ENCODE assay signal across 28 cellular contexts in the genomic region with DNA sequence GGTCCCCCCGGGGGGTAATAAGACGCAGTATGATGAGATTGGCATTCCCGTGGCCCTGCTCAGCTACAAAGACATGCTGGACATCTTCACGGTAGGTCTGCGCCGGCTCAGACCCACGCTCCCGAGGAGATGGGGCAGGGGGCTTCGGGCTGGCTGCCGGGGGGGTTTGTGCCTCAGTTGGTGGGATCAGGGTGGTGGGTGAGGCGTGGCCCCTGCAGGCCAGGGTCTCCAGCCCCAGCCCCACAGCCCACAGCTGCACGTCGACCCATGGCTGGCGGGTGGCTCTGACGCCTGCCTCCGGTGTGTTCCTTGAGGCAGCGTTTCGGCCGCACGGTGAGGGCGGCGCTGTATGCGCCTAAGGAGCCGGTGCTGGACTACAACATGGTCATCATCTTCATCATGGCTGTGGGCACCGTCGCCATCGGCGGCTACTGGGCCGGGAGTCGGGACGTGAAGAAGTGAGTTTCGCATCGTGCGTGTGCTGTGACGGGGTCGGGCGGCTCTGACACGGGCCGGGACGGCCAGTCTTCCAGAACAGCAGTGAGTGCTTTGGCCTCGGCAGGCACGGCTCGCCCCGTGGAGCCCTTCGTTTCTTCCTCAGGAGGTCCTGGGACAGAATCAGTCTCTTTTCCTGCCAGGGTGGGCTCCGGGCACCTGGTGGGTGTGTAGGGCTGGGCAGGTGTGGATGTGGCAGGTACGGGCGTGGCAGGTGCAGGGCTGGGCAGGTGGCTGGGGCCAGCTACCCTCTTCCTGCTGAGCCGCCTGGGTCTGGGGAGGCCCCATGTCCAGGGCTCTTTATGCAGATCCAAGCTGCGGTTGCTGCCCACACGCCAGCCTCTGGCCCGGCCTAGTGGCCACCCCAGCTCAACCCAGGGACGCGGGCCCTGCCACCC. TPM values are rescaled to one million over a fixed set of nuclear protein-coding genes. Genes with fewer than 3 reads are reported as not detected.
DNase-seq lines count a peak whose midpoint lies in the region; FAIRE-seq and TF ChIP-seq lines count a peak whose summit lies in the region.
"Had no signal": no experiment of that assay in that cellular context is flagged by ENCODE, and none has a peak within 500 bp of the region (broad histone marks: within the 10 kb centered on the region; RNA-seq: fewer than 3 reads in every experiment).

No MANE protein-coding gene starts in this region.

- no peak overlapping the region for H2BK5ac ChIP-seq in trophoblast cell (ENCODE audit: low read depth, low read length, poor library complexity)

- POLR2A ChIA-PET in HEK293 (lab: Yijun Ruan, JAX): no interaction called here

- H3K4me1 ChIP-seq in BLaER1 treated with 17β-estradiol and CSF1 and Interleukin-3, amounts not matched to agents 10 nM and 100 nM: peaks cover 34 to 68% (median 63%) of the 10 kb centered on the region in 10 experiments
- no peaks in the 10 kb centered on the region for H3K4me1 ChIP-seq in HEK293 (ENCODE audit: control insufficient read depth, insufficient read depth, low read length)
- peaks cover 0 to 2% of the 10 kb centered on the region in 2 donors for H3K4me1 ChIP-seq in kidney (ENCODE audit: control insufficient read depth in 1 of 2, insufficient read depth in 1 of 2, low read depth in 1 of 2, low read length in 2 of 2)
- peaks cover 26 to 29% of the 10 kb centered on the region in 2 experiments for H3K4me1 ChIP-seq in trophoblast cell (ENCODE audit: control insufficient read depth in 1 of 2, insufficient read depth in 2 of 2, low read length in 2 of 2)
- H3K4me1 ChIP-seq: A549 had no signal

- peaks cover 25 to 73% (median 49%) of the 10 kb centered on the region in 11 experiments for H3K36me3 ChIP-seq in BLaER1 treated with 17β-estradiol and CSF1 and Interleukin-3, amounts not matched to agents 10 nM and 100 nM
- H3K36me3 ChIP-seq in HEK293 (ENCODE audit: control insufficient read depth in 2 of 2, insufficient read depth in 1 of 2, low read length in 2 of 2) (peaks cover 0 to 43% of the 10 kb centered on the region in 2 experiments; a peak in 1 of 3 replicates), kidney (ENCODE audit: control insufficient read depth in 1 of 2, insufficient read depth in 2 of 2, low read length in 2 of 2) (peaks cover 3 to 7% of the 10 kb centered on the region in 2 donors), trophoblast cell (ENCODE audit: control insufficient read depth in 1 of 2, insufficient read depth in 2 of 2, low read length in 2 of 2) (peaks cover 20 to 29% of the 10 kb centered on the region in 2 experiments)

- H3K4me2 ChIP-seq in BLaER1 treated with 17β-estradiol and CSF1 and Interleukin-3, amounts not matched to agents 10 nM and 100 nM: peak overlapping the region in 5 of 11 experiments; percentile 79 to 89 (median 88); a peak in 6 of 22 replicates
- H3K4me2 ChIP-seq in trophoblast cell (ENCODE audit: low read length): no peak overlapping the region
- H3K4me2 ChIP-seq: A549, PC-9 had no signal

- H2BK12ac ChIP-seq in trophoblast cell (ENCODE audit: low read length): no peak overlapping the region

- H2AFZ ChIP-seq in trophoblast cell (ENCODE audit: insufficient read depth, low read length, poor library complexity): no peak overlapping the region
- H2AFZ ChIP-seq: PC-9 had no signal

- peak overlapping the region in 1 of 11 experiments; percentile 64; a peak in 1 of 22 replicates for H3K27ac ChIP-seq in BLaER1 treated with 17β-estradiol and CSF1 and Interleukin-3, amounts not matched to agents 10 nM and 100 nM
- H3K27ac ChIP-seq in HEK293 (ENCODE audit: extremely low read depth, low read depth, low read length) (no peak overlapping the region), kidney (ENCODE audit: low read depth in 2 of 2, low read length in 2 of 2) (no peak overlapping the region), trophoblast cell (ENCODE audit: low read depth, low read length) (no peak overlapping the region)
- H3K27ac ChIP-seq: A549, PC-9, RWPE1 had no signal

- H4K12ac ChIP-seq in trophoblast cell (ENCODE audit: low read depth, low read length): no peak overlapping the region

- TF ChIP-seq CTCF in HEK293 (tag by site-specific recombination; IDR thresholded peaks at IDR 0.05) (no peak), kidney (IDR thresholded peaks at IDR 0.05; ENCODE audit: borderline replicate concordance, extremely low read depth, insufficient read depth) (no peak)

- H3K79me1 ChIP-seq in trophoblast cell (ENCODE audit: low read length): peaks cover 12% of the 10 kb centered on the region

- H3K4me3 ChIP-seq in BLaER1 treated with 17β-estradiol and CSF1 and Interleukin-3, amounts not matched to agents 10 nM and 100 nM: no peak overlapping the region
- H3K4me3 ChIP-seq in HEK293 (ENCODE audit: low read depth, low read length) (no peak overlapping the region), kidney (ENCODE audit: low read length in 2 of 2) (no peak overlapping the region), trophoblast cell (ENCODE audit: low read depth, low read length) (no peak overlapping the region)
- H3K4me3 ChIP-seq: A549, PC-9 had no signal

- peaks cover 4% of the 10 kb centered on the region for H3K79me2 ChIP-seq in trophoblast cell (ENCODE audit: control insufficient read depth, insufficient read depth, low read length, poor library complexity)

- H2BK120ac ChIP-seq in trophoblast cell (ENCODE audit: insufficient read depth, low read length, poor library complexity): no peak overlapping the region

- no peak overlapping the region for H3K4ac ChIP-seq in trophoblast cell (ENCODE audit: low read depth, low read length)

- DNase-seq in kidney (peak; percentile 59), trophoblast cell (no peak), amygdala (lab: John Stamatoyannopoulos, UW) (no peak), RKO (ENCODE audit: low spot score) (no peak)
- DNase-seq in activated naive CD4-positive, alpha-beta T cell treated with Interleukin-2 at 50 U/mL for 16 hours: no peak
- DNase-seq: H7; KBM-7; MV-4-11; NCI-H1105; NCI-H1436 treated with DMSO at 0.1 percent for 48 hours; NCI-H187 treated with DMSO at 0.1 percent for 48 hours; NCI-H2107; NCI-H446 treated with DMSO at 0.1 percent for 48 hours; NCI-H526; NCI-H82; NK-92 treated with Interleukin-12 subunit alpha and Interleukin-12 subunit beta, amount 100 ng/mL, for 24 hours; PC-9; SHP77 treated with DMSO at 0.1 percent for 48 hours had no signal

- H3K18ac ChIP-seq in trophoblast cell (ENCODE audit: low read length): no peak overlapping the region

- H4K8ac ChIP-seq in trophoblast cell (ENCODE audit: low read depth, low read length): no peak overlapping the region

- peaks cover 0 to 3% (median 0%) of the 10 kb centered on the region in 11 experiments; a peak in 1 of 22 replicates for H3K27me3 ChIP-seq in BLaER1 treated with 17β-estradiol and CSF1 and Interleukin-3, amounts not matched to agents 10 nM and 100 nM
- H3K27me3 ChIP-seq in trophoblast cell (ENCODE audit: insufficient read depth, low read length): no peaks in the 10 kb centered on the region

- H3K14ac ChIP-seq in trophoblast cell (ENCODE audit: low read length): no peak overlapping the region

- H4K91ac ChIP-seq in trophoblast cell (ENCODE audit: low read depth, low read length): peak overlapping the region; percentile 3

- intact Hi-C loops in kidney (cut with DNase I): no loop called here

- H3K23ac ChIP-seq in trophoblast cell (ENCODE audit: low read length): no peak overlapping the region

- CTCF ChIA-PET in HEK293 (lab: Yijun Ruan, JAX): no interaction called here

- H3K9ac ChIP-seq in BLaER1 treated with 17β-estradiol and CSF1 and Interleukin-3, amounts not matched to agents 10 nM and 100 nM: peak overlapping the region in 6 of 11 experiments; percentile 41 to 71 (median 62); a peak in 6 of 22 replicates
- H3K9ac ChIP-seq in kidney (ENCODE audit: low read length in 2 of 2) (no peak overlapping the region), trophoblast cell (ENCODE audit: low read length) (no peak overlapping the region)

- H3K9me3 ChIP-seq in BLaER1 treated with 17β-estradiol and CSF1 and Interleukin-3, amounts not matched to agents 10 nM and 100 nM (replicated peaks in 1 of 11): peaks cover 0 to 8% (median 0%) of the 10 kb centered on the region in 11 experiments; a peak in 4 of 22 replicates
- H3K9me3 ChIP-seq in HEK293 (ENCODE audit: control insufficient read depth, insufficient read depth, low read depth, low read length) (no peaks in the 10 kb centered on the region), kidney (ENCODE audit: control insufficient read depth in 1 of 2, low read length in 2 of 2) (no peaks in the 10 kb centered on the region), trophoblast cell (ENCODE audit: insufficient read depth, low read depth, low read length) (peaks cover 9% of the 10 kb centered on the region)
- H3K9me3 ChIP-seq: A549 had no signal

- no peak for FAIRE-seq in kidney (lab: Jason Lieb, UNC)
- FAIRE-seq: A549, D721Med, GM19239, HTR-8/SVneo had no signal

- no CpG with 5 or more reads among the region's 54 CpGs for WGBS in trophoblast cell (ENCODE audit: extremely low coverage, insufficient coverage, insufficient read length)

- peaks cover 53 to 96% (median 73%) of the 10 kb centered on the region in 11 experiments for H4K20me1 ChIP-seq in BLaER1 treated with 17β-estradiol and CSF1 and Interleukin-3, amounts not matched to agents 10 nM and 100 nM

- no peak overlapping the region for H2AK5ac ChIP-seq in trophoblast cell (ENCODE audit: low read length)

TF ChIP-seq in HEK293, 187 proteins besides CTCF, POLR2A, EP300 and RAD21:
- TF ChIP-seq ZNF600 (tag by site-specific recombination; IDR thresholded peaks at IDR 0.05) (peak; percentile 85), MEIS1 (CRISPR knock-in tag; IDR thresholded peaks at IDR 0.05; ENCODE audit: borderline replicate concordance) (no peak), KLF8 (tag by site-specific recombination; IDR thresholded peaks at IDR 0.05) (peak; percentile 60; the same call in 1 of the 2 replicates)

RNA-seq across cellular contexts. Expression of a gene that starts 10.5 kb away (rescaled TPM):
- 94.1 TPM for total RNA-seq in kidney
- polyA plus RNA-seq in kidney (ENCODE audit: insufficient read depth, low read depth, low replicate concordance): 25.3 TPM
- 27.5 and 28.8 TPM in 2 replicates for polyA plus RNA-seq in trophoblast cell (2013)

RNA-seq across cellular contexts. Expression of a gene that starts 10.6 kb away (rescaled TPM):
- total RNA-seq in kidney: 54.0 TPM
- 160 TPM for polyA plus RNA-seq in kidney (ENCODE audit: insufficient read depth, low read depth, low replicate concordance)
- polyA plus RNA-seq in trophoblast cell (2013): 193 and 208 TPM in 2 replicates

RNA-seq across cellular contexts. Expression of a gene that starts 21.1 kb away (rescaled TPM):
- not detected for total RNA-seq in kidney
- polyA plus RNA-seq in kidney (ENCODE audit: insufficient read depth, low read depth, low replicate concordance): not detected
- 0.15 and 0.18 TPM in 2 replicates for polyA plus RNA-seq in trophoblast cell (2013)
- total RNA-seq: CD8-positive, alpha-beta memory T cell; H7; LHCN-M2; MCF 10A had no signal
- polyA plus RNA-seq: CD8-positive, alpha-beta memory T cell had no signal

RNA-seq across cellular contexts. Expression of a gene that starts 31.0 kb away (rescaled TPM):
- 0.09 TPM for total RNA-seq in kidney
- polyA plus RNA-seq in kidney (ENCODE audit: insufficient read depth, low read depth, low replicate concordance): not detected
- not detected in 2 replicates for polyA plus RNA-seq in trophoblast cell (2013)
- total RNA-seq: LHCN-M2, MCF 10A, PC-9 had no signal
- polyA plus RNA-seq: A549 had no signal

RNA-seq across cellular contexts. Expression of a gene that starts 57.0 kb away (rescaled TPM):
- total RNA-seq in kidney: 2.1 TPM
- polyA plus RNA-seq in kidney (ENCODE audit: insufficient read depth, low read depth, low replicate concordance): not detected
- 0.03 TPM in 2 replicates for polyA plus RNA-seq in trophoblast cell (2013)
- total RNA-seq: CD8-positive, alpha-beta memory T cell; H7; MCF 10A; PC-9 had no signal
- polyA plus RNA-seq: A549 had no signal

Comparison
In these comparisons a context has a peak if more than half of its experiments do, and no peak if none do; other contexts are left out.
1. H3K9ac ChIP-seq: peak in BLaER1 treated with 17β-estradiol and CSF1 and Interleukin-3, amounts not matched to agents 10 nM and 100 nM (6 of 11); none in kidney (0 of 2) and trophoblast cell (single experiment).